18 cellular contexts compared by ENCODE assay signal in genomic region chr2:111189106-111189505, GRCh38.
A peak's percentile ranks its signal among the peaks of the same experiment; 100 is the strongest.
DNase-seq lines count a peak whose midpoint lies in the region; ATAC-seq and TF ChIP-seq lines count a peak whose summit lies in the region.
"Had no signal": no experiment of that assay in that cellular context is flagged by ENCODE, and none has a peak within 500 bp of the region (broad histone marks: within the 10 kb centered on the region; RNA-seq: fewer than 3 reads in every experiment).

No MANE protein-coding gene starts in this region.

- no peak overlapping the region for H3K4me3 Mint-ChIP-seq in activated naive CD4-positive, alpha-beta T cell treated with anti-CD3 and anti-CD28 coated beads, Interleukin-2, amount 10 ng/mL, durations not matched to agents 7 days and 5 days
- H3K4me3 Mint-ChIP-seq in activated T-helper 17 cell treated with anti-CD3 and anti-CD28 coated beads, Interleukin-2, amount 50 U/mL, for 72 hours: no peak overlapping the region
- H3K4me3 Mint-ChIP-seq: B cell; CD4-positive, alpha-beta T cell; CD8-positive, alpha-beta T cell had no signal

- no peak for TF ChIP-seq CTCF in lung (IDR thresholded peaks at IDR 0.05; ENCODE audit: control extremely low read depth, extremely low read depth)

- no peak overlapping the region for H3K4me3 ChIP-seq in lung
- H3K4me3 ChIP-seq: A549; BLaER1 treated with 17β-estradiol and CSF1 and Interleukin-3, amounts not matched to agents 10 nM and 100 nM had no signal

- peaks cover 0 to 2% of the 10 kb centered on the region in 2 donors for H3K9me3 ChIP-seq in lung (ENCODE audit: control insufficient read depth in 2 of 2, insufficient read depth in 1 of 2, low read length in 1 of 2)
- H3K9me3 ChIP-seq: A549; BLaER1 treated with 17β-estradiol and CSF1 and Interleukin-3, amounts not matched to agents 10 nM and 100 nM; Caco-2 had no signal

- H3K27me3 Mint-ChIP-seq in activated naive CD4-positive, alpha-beta T cell treated with anti-CD3 and anti-CD28 coated beads, Interleukin-2, amount 10 ng/mL, durations not matched to agents 7 days and 5 days: peaks cover 16% of the 10 kb centered on the region
- peaks cover 11% of the 10 kb centered on the region for H3K27me3 Mint-ChIP-seq in activated T-helper 17 cell treated with anti-CD3 and anti-CD28 coated beads, Interleukin-2, amount 50 U/mL, for 72 hours
- H3K27me3 Mint-ChIP-seq: CD4-positive, alpha-beta T cell had no signal

- no peak for ATAC-seq in activated naive CD4-positive, alpha-beta T cell treated with anti-CD3 and anti-CD28 coated beads, Interleukin-2, amount 50 U/mL, for 72 hours
- ATAC-seq in lung (ENCODE audit: insufficient read depth, low FRiP score): no peak
- no peak for ATAC-seq in activated T-helper 17 cell treated with anti-CD3 and anti-CD28 coated beads, Interleukin-2, amount 50 U/mL, for 72 hours (replicated peaks)
- ATAC-seq: A549; CD8-positive, alpha-beta T cell had no signal

- no peaks in the 10 kb centered on the region for H3K27me3 ChIP-seq in lung (ENCODE audit: control insufficient read depth, insufficient read depth)
- H3K27me3 ChIP-seq: BLaER1 treated with 17β-estradiol and CSF1 and Interleukin-3, amounts not matched to agents 10 nM and 100 nM had no signal

- H3K4me1 ChIP-seq in lung (ENCODE audit: control insufficient read depth in 2 of 2, insufficient read depth in 2 of 2, low read length in 2 of 2): peaks cover 0 to 5% of the 10 kb centered on the region in 2 donors

- no peaks in the 10 kb centered on the region for H3K36me3 Mint-ChIP-seq in activated naive CD4-positive, alpha-beta T cell treated with anti-CD3 and anti-CD28 coated beads, Interleukin-2, amount 10 ng/mL, durations not matched to agents 7 days and 5 days
- no peaks in the 10 kb centered on the region for H3K36me3 Mint-ChIP-seq in activated naive CD4-positive, alpha-beta T cell treated with anti-CD3 and anti-CD28 coated beads, Interleukin-2, amount 50 U/mL, for 72 hours
- no peaks in the 10 kb centered on the region for H3K36me3 Mint-ChIP-seq in activated T-helper 17 cell treated with anti-CD3 and anti-CD28 coated beads, Interleukin-2, amount 50 U/mL, for 72 hours (ENCODE audit: low read depth)
- H3K36me3 Mint-ChIP-seq: CD8-positive, alpha-beta T cell had no signal

- H3K4me1 Mint-ChIP-seq in activated naive CD4-positive, alpha-beta T cell treated with anti-CD3 and anti-CD28 coated beads, Interleukin-2, amount 10 ng/mL, durations not matched to agents 7 days and 5 days: no peaks in the 10 kb centered on the region
- no peaks in the 10 kb centered on the region for H3K4me1 Mint-ChIP-seq in activated T-helper 17 cell treated with anti-CD3 and anti-CD28 coated beads, Interleukin-2, amount 50 U/mL, for 72 hours

- H3K36me3 ChIP-seq in lung (ENCODE audit: control insufficient read depth in 2 of 2, insufficient read depth in 2 of 2, low read length in 2 of 2): no peaks in the 10 kb centered on the region
- H3K36me3 ChIP-seq: BLaER1 treated with 17β-estradiol and CSF1 and Interleukin-3, amounts not matched to agents 10 nM and 100 nM had no signal

- no peaks in the 10 kb centered on the region for H3K9me3 Mint-ChIP-seq in activated naive CD4-positive, alpha-beta T cell treated with anti-CD3 and anti-CD28 coated beads, Interleukin-2, amount 10 ng/mL, durations not matched to agents 7 days and 5 days
- no peaks in the 10 kb centered on the region for H3K9me3 Mint-ChIP-seq in activated naive CD4-positive, alpha-beta T cell treated with anti-CD3 and anti-CD28 coated beads, Interleukin-2, amount 50 U/mL, for 72 hours
- H3K9me3 Mint-ChIP-seq in activated T-helper 17 cell treated with anti-CD3 and anti-CD28 coated beads, Interleukin-2, amount 50 U/mL, for 72 hours: no peaks in the 10 kb centered on the region
- H3K9me3 Mint-ChIP-seq: CD4-positive, alpha-beta T cell; CD8-positive, alpha-beta T cell had no signal

- DNase-seq in activated CD8-positive, alpha-beta memory T cell treated with anti-CD3 and anti-CD28 coated beads for 24 hours: peak; percentile 38
- DNase-seq in activated CD8-positive, alpha-beta memory T cell treated with anti-CD3 and anti-CD28 coated beads, Interleukin-2, amount 50 U/mL, for 48 hours: no peak
- DNase-seq in activated naive CD4-positive, alpha-beta T cell treated with anti-CD3 and anti-CD28 coated beads, Interleukin-2, amount 10 ng/mL, durations not matched to agents 7 days and 5 days: no peak
- no peak for DNase-seq in activated naive CD4-positive, alpha-beta T cell treated with anti-CD3 and anti-CD28 coated beads, Interleukin-2, amount 50 U/mL, for 72 hours (ENCODE audit: low spot score in 2 of 2)
- peak; percentile 24 for DNase-seq in lung (ENCODE audit: low spot score)
- no peak for DNase-seq in stimulated activated CD4-positive, alpha-beta T cell treated with anti-CD3 and anti-CD28 coated beads, Interleukin-4, amount 100 ng/mL, for 4 hours
- DNase-seq: AML-193; Caco-2; Calu3; CD4-positive, alpha-beta T cell; GF-D8 had no signal

- no peak overlapping the region for H3K27ac ChIP-seq in lung (ENCODE audit: low read depth in 1 of 2, low read length in 1 of 2)
- H3K27ac ChIP-seq: 22Rv1; A549; BLaER1 treated with 17β-estradiol and CSF1 and Interleukin-3, amounts not matched to agents 10 nM and 100 nM; C4-2B had no signal

- CTCF ChIA-PET in activated naive CD4-positive, alpha-beta T cell treated with anti-CD3 and anti-CD28 coated beads, Interleukin-2, amount 10 ng/mL, durations not matched to agents 7 days and 5 days (lab: Charles Lee): no interaction called here

- WGBS in lung, 2 donors: 78 to 100% methylated on average over 2 of the region's 2 CpGs

- H3K27ac Mint-ChIP-seq in activated naive CD4-positive, alpha-beta T cell treated with anti-CD3 and anti-CD28 coated beads, Interleukin-2, amount 10 ng/mL, durations not matched to agents 7 days and 5 days: peak overlapping the region; percentile 49
- H3K27ac Mint-ChIP-seq in activated naive CD4-positive, alpha-beta T cell treated with anti-CD3 and anti-CD28 coated beads, Interleukin-2, amount 50 U/mL, for 72 hours: no peak overlapping the region
- no peak overlapping the region for H3K27ac Mint-ChIP-seq in activated T-helper 17 cell treated with anti-CD3 and anti-CD28 coated beads, Interleukin-2, amount 50 U/mL, for 72 hours
- H3K27ac Mint-ChIP-seq: B cell; CD4-positive, alpha-beta T cell; CD8-positive, alpha-beta T cell had no signal

Comparison
In these comparisons a context has a peak if more than half of its experiments do, and no peak if none do; other contexts are left out.
1. DNase-seq: peak in activated CD8-positive, alpha-beta memory T cell treated with anti-CD3 and anti-CD28 coated beads for 24 hours (single experiment) and lung (single experiment); none in activated CD8-positive, alpha-beta memory T cell treated with anti-CD3 and anti-CD28 coated beads, Interleukin-2, amount 50 U/mL, for 48 hours (single experiment), activated naive CD4-positive, alpha-beta T cell treated with anti-CD3 and anti-CD28 coated beads, Interleukin-2, amount 10 ng/mL, durations not matched to agents 7 days and 5 days (single experiment), activated naive CD4-positive, alpha-beta T cell treated with anti-CD3 and anti-CD28 coated beads, Interleukin-2, amount 50 U/mL, for 72 hours (0 of 2) and stimulated activated CD4-positive, alpha-beta T cell treated with anti-CD3 and anti-CD28 coated beads, Interleukin-4, amount 100 ng/mL, for 4 hours (0 of 2).